Comparison of ENCODE assay signal across 27 cellular contexts in genomic region chr7:84790873-84791272, GRCh38.
DNase-seq lines count a peak whose midpoint lies in the region; ATAC-seq and TF ChIP-seq lines count a peak whose summit lies in the region.
"Had no signal": no experiment of that assay in that cellular context is flagged by ENCODE, and none has a peak within 500 bp of the region (broad histone marks: within the 10 kb centered on the region; RNA-seq: fewer than 3 reads in every experiment).

No MANE protein-coding gene starts in this region.

- peak overlapping the region; percentile 79 for H2AFZ ChIP-seq in ACC112 (ENCODE audit: low read length, unreplicated experiment)
- no peak overlapping the region for H2AFZ ChIP-seq in GM23248
- H2AFZ ChIP-seq: neural progenitor cell had no signal

- H3K9me3 ChIP-seq in GM23248 (ENCODE audit: low read depth), result no peaks in the 10 kb centered on the region
- H3K9me3 ChIP-seq in sigmoid colon, result no peaks in the 10 kb centered on the region
- H3K9me3 ChIP-seq: colonic mucosa, gastrocnemius medialis, suprapubic skin had no signal

- H3K79me2 ChIP-seq in ACC112 (ENCODE audit: control insufficient read depth, insufficient read depth, low read length, unreplicated experiment) (no peaks in the 10 kb centered on the region), GM23248 (ENCODE audit: insufficient read depth) (no peaks in the 10 kb centered on the region)

- no peaks in the 10 kb centered on the region for H3K36me3 Mint-ChIP-seq in progenitor cell of endocrine pancreas (ENCODE audit: insufficient read depth)
- H3K36me3 Mint-ChIP-seq: activated CD4-positive, alpha-beta memory T cell treated with anti-CD3 and anti-CD28 coated beads for 36 hours; CD4-positive, alpha-beta memory T cell; neural progenitor cell had no signal

- H3F3A ChIP-seq in GM23248 (ENCODE audit: insufficient read depth), result no peaks in the 10 kb centered on the region

- H3K27me3 ChIP-seq in ACC112 (ENCODE audit: insufficient read depth, low read length) (no peaks in the 10 kb centered on the region), GM23248 (replicated peaks; ENCODE audit: insufficient read depth) (no peaks in the 10 kb centered on the region), sigmoid colon (no peaks in the 10 kb centered on the region)
- H3K27me3 ChIP-seq: colonic mucosa, gastrocnemius medialis, neural progenitor cell, suprapubic skin had no signal

- H3K4me1 Mint-ChIP-seq in progenitor cell of endocrine pancreas (ENCODE audit: low read depth), result no peaks in the 10 kb centered on the region
- H3K4me1 Mint-ChIP-seq: CD4-positive, alpha-beta memory T cell; neural progenitor cell had no signal

- peaks cover 8% of the 10 kb centered on the region for H3K4me1 ChIP-seq in ACC112 (ENCODE audit: control insufficient read depth, insufficient read depth, low read length, unreplicated experiment)
- H3K4me1 ChIP-seq in GM23248 (ENCODE audit: insufficient read depth), result peaks cover 10% of the 10 kb centered on the region
- H3K4me1 ChIP-seq in sigmoid colon, result peaks cover 0 to 9% (median 5%) of the 10 kb centered on the region in 4 donors
- H3K4me1 ChIP-seq: colonic mucosa, gastrocnemius medialis, neural progenitor cell, suprapubic skin had no signal

- no peaks in the 10 kb centered on the region for H4K20me1 ChIP-seq in GM23248 (ENCODE audit: insufficient read depth)

- no peak overlapping the region for H3K9ac ChIP-seq in GM23248
- H3K9ac ChIP-seq: KMS-11, neural progenitor cell had no signal

- peaks cover 4% of the 10 kb centered on the region for H3K9me3 Mint-ChIP-seq in progenitor cell of endocrine pancreas (ENCODE audit: low read depth)
- H3K9me3 Mint-ChIP-seq: activated CD4-positive, alpha-beta memory T cell treated with anti-CD3 and anti-CD28 coated beads for 36 hours; activated naive CD4-positive, alpha-beta T cell treated with anti-CD3 and anti-CD28 coated beads for 36 hours; activated T-cell treated with anti-CD3 and anti-CD28 coated beads, Interleukin-2, amount 50 U/mL, for 24 hours; HFFc6; neural progenitor cell; T-helper 1 cell treated with Interleukin-12 subunit alpha and Interleukin-12 subunit beta and Interleukin-4 antibody, amounts not matched to agents 30 μg/mL and 1 μg/mL, for 36 hours had no signal

- H3K27ac Mint-ChIP-seq in progenitor cell of endocrine pancreas, result no peak overlapping the region
- H3K27ac Mint-ChIP-seq: activated CD4-positive, alpha-beta memory T cell treated with anti-CD3 and anti-CD28 coated beads for 36 hours; activated naive CD4-positive, alpha-beta T cell treated with anti-CD3 and anti-CD28 coated beads for 36 hours; activated T-cell treated with anti-CD3 and anti-CD28 coated beads, Interleukin-2, amount 50 U/mL, for 24 hours; CD4-positive, alpha-beta memory T cell; HFFc6; neural progenitor cell; T-helper 1 cell treated with Interleukin-12 subunit alpha and Interleukin-12 subunit beta and Interleukin-4 antibody, amounts not matched to agents 30 μg/mL and 1 μg/mL, for 36 hours had no signal

- peak; percentile 79 for DNase-seq in GM23248
- peak; percentile 3 for DNase-seq in RKO (ENCODE audit: low spot score)
- peak; percentile 85 for DNase-seq in fibroblast of the aortic adventitia (ENCODE audit: low read depth)
- no peak for DNase-seq in sigmoid colon
- no peak for DNase-seq in progenitor cell of endocrine pancreas (ENCODE audit: low spot score, unreplicated experiment)
- DNase-seq: activated CD4-positive, alpha-beta memory T cell treated with anti-CD3 and anti-CD28 coated beads for 36 hours; activated naive CD4-positive, alpha-beta T cell treated with anti-CD3 and anti-CD28 coated beads for 36 hours; activated T-cell treated with anti-CD3 and anti-CD28 coated beads, Interleukin-2, amount 50 U/mL, for 24 hours; CD4-positive, alpha-beta memory T cell; colonic mucosa; DMS53; gastrocnemius medialis; HFFc6; NCI-H1105 treated with DMSO at 0.1 percent for 48 hours; OCI-M1; SIG-M5; stimulated activated CD4-positive, alpha-beta T cell treated with anti-CD3 and anti-CD28 coated beads, Interleukin-12 subunit alpha, Interleukin-12 subunit beta, amount 100 ng/mL, for 4 hours; stimulated activated CD8-positive, alpha-beta memory T cell treated with anti-CD3 and anti-CD28 coated beads, Interleukin-4, amount 100 ng/mL, for 48 hours; WERI-Rb-1 had no signal

- TF ChIP-seq EP300 in sigmoid colon (IDR thresholded peaks at IDR 0.05), result no peak

- no peaks in the 10 kb centered on the region for H3K27me3 Mint-ChIP-seq in progenitor cell of endocrine pancreas
- H3K27me3 Mint-ChIP-seq: activated CD4-positive, alpha-beta memory T cell treated with anti-CD3 and anti-CD28 coated beads for 36 hours; activated T-cell treated with anti-CD3 and anti-CD28 coated beads, Interleukin-2, amount 50 U/mL, for 24 hours; CD4-positive, alpha-beta memory T cell had no signal

- WGBS in GM23248 (ENCODE audit: low coverage in 1 of 2, low lambda C conversion rate in 2 of 2, missing lambda C conversion rate in 2 of 2), 2 experiments, result 3 to 7% methylated on average over 2 of the region's 2 CpGs
- WGBS in sigmoid colon, 2 donors, result 66 to 77% methylated on average over 2 of the region's 2 CpGs

- no peak for TF ChIP-seq CTCF in fibroblast of the aortic adventitia (IDR thresholded peaks at IDR 0.05; ENCODE audit: insufficient read depth, low read length)
- TF ChIP-seq CTCF in sigmoid colon (IDR thresholded peaks at IDR 0.05), result no peak
- no peak for TF ChIP-seq CTCF in progenitor cell of endocrine pancreas (IDR thresholded peaks at IDR 0.05; ENCODE audit: unreplicated experiment)

- H3K4me3 Mint-ChIP-seq in progenitor cell of endocrine pancreas (ENCODE audit: low read depth), result no peak overlapping the region
- H3K4me3 Mint-ChIP-seq: activated CD4-positive, alpha-beta memory T cell treated with anti-CD3 and anti-CD28 coated beads for 36 hours; activated naive CD4-positive, alpha-beta T cell treated with anti-CD3 and anti-CD28 coated beads for 36 hours; activated T-cell treated with anti-CD3 and anti-CD28 coated beads, Interleukin-2, amount 50 U/mL, for 24 hours; CD4-positive, alpha-beta memory T cell; HFFc6; neural progenitor cell; T-helper 1 cell treated with Interleukin-12 subunit alpha and Interleukin-12 subunit beta and Interleukin-4 antibody, amounts not matched to agents 30 μg/mL and 1 μg/mL, for 36 hours had no signal

- H3K4me3 ChIP-seq in ACC112 (ENCODE audit: low read depth, low read length) (no peak overlapping the region), GM23248 (no peak overlapping the region), fibroblast of the aortic adventitia (ENCODE audit: low read depth, low read length) (no peak overlapping the region), sigmoid colon (no peak overlapping the region)
- H3K4me3 ChIP-seq: colonic mucosa, gastrocnemius medialis, neural progenitor cell, suprapubic skin had no signal

- H3K27ac ChIP-seq in ACC112 (ENCODE audit: low read depth, low read length) (no peak overlapping the region), GM23248 (no peak overlapping the region), sigmoid colon (no peak overlapping the region)
- H3K27ac ChIP-seq: colonic mucosa, gastrocnemius medialis, KMS-11, neural progenitor cell, suprapubic skin, WERI-Rb-1 had no signal

- intact Hi-C loops in sigmoid colon (cut with DNase I), result no loop called here

- peak overlapping the region; percentile 50 for H3K4me2 ChIP-seq in GM23248 (ENCODE audit: unreplicated experiment)
- H3K4me2 ChIP-seq: KMS-11, neural progenitor cell had no signal

- no peaks in the 10 kb centered on the region for H3K36me3 ChIP-seq in ACC112 (ENCODE audit: insufficient read depth, low read length)
- H3K36me3 ChIP-seq in GM23248 (ENCODE audit: low read depth), result no peaks in the 10 kb centered on the region
- no peaks in the 10 kb centered on the region for H3K36me3 ChIP-seq in sigmoid colon
- H3K36me3 ChIP-seq: colonic mucosa, gastrocnemius medialis, neural progenitor cell, suprapubic skin, WERI-Rb-1 had no signal

- in situ Hi-C loops in GM23248 (cut with MboI), result no loop called here

- H3K9me2 ChIP-seq in GM23248 (ENCODE audit: insufficient read depth), result no peaks in the 10 kb centered on the region

- no peak for TF ChIP-seq POLR2A in sigmoid colon (IDR thresholded peaks at IDR 0.05)

- ATAC-seq in HG03378 (IDR thresholded peaks at IDR 0.05; ENCODE audit: unreplicated experiment) (no peak), GM19467 (IDR thresholded peaks at IDR 0.05; ENCODE audit: unreplicated experiment) (no peak)
- ATAC-seq: left lobe of liver had no signal

Comparison
In these comparisons a context has a peak if more than half of its experiments do, and no peak if none do; other contexts are left out.
1. DNase-seq: peak in GM23248 (single experiment), RKO (single experiment) and fibroblast of the aortic adventitia (single experiment); none in sigmoid colon (single experiment) and progenitor cell of endocrine pancreas (single experiment).